8 cellular contexts compared by ENCODE assay signal in genomic region chr13:72781461-72782439, GRCh38. TPM values are rescaled to one million over a fixed set of nuclear protein-coding genes. Genes with fewer than 3 reads are reported as not detected.
A peak's percentile ranks its signal among the peaks of the same experiment; 100 is the strongest.
DNase-seq lines count a peak whose midpoint lies in the region; ATAC-seq and TF ChIP-seq lines count a peak whose summit lies in the region.

A gene with protein sequence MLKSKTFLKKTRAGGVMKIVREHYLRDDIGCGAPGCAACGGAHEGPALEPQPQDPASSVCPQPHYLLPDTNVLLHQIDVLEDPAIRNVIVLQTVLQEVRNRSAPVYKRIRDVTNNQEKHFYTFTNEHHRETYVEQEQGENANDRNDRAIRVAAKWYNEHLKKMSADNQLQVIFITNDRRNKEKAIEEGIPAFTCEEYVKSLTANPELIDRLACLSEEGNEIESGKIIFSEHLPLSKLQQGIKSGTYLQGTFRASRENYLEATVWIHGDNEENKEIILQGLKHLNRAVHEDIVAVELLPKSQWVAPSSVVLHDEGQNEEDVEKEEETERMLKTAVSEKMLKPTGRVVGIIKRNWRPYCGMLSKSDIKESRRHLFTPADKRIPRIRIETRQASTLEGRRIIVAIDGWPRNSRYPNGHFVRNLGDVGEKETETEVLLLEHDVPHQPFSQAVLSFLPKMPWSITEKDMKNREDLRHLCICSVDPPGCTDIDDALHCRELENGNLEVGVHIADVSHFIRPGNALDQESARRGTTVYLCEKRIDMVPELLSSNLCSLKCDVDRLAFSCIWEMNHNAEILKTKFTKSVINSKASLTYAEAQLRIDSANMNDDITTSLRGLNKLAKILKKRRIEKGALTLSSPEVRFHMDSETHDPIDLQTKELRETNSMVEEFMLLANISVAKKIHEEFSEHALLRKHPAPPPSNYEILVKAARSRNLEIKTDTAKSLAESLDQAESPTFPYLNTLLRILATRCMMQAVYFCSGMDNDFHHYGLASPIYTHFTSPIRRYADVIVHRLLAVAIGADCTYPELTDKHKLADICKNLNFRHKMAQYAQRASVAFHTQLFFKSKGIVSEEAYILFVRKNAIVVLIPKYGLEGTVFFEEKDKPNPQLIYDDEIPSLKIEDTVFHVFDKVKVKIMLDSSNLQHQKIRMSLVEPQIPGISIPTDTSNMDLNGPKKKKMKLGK (minus strand): TSS chr13:72781900. CDS start chr13:72781832, 68 bp downstream.
A gene with protein sequence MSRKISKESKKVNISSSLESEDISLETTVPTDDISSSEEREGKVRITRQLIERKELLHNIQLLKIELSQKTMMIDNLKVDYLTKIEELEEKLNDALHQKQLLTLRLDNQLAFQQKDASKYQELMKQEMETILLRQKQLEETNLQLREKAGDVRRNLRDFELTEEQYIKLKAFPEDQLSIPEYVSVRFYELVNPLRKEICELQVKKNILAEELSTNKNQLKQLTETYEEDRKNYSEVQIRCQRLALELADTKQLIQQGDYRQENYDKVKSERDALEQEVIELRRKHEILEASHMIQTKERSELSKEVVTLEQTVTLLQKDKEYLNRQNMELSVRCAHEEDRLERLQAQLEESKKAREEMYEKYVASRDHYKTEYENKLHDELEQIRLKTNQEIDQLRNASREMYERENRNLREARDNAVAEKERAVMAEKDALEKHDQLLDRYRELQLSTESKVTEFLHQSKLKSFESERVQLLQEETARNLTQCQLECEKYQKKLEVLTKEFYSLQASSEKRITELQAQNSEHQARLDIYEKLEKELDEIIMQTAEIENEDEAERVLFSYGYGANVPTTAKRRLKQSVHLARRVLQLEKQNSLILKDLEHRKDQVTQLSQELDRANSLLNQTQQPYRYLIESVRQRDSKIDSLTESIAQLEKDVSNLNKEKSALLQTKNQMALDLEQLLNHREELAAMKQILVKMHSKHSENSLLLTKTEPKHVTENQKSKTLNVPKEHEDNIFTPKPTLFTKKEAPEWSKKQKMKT (plus strand): TSS chr13:72782133. CDS start chr13:72783470, 1,337 bp downstream.

- peaks cover 15% of the 10 kb centered on the region for H4K20me1 ChIP-seq in SK-N-SH (ENCODE audit: insufficient read depth)

- TF ChIP-seq RAD21 in SK-N-SH (IDR thresholded peaks at IDR 0.05; ENCODE audit: low read length) = no peak

- TF ChIP-seq EP300 in SK-N-SH (IDR thresholded peaks at IDR 0.05; ENCODE audit: borderline replicate concordance in 1 of 2, low read depth in 1 of 2, low read length in 1 of 2) (0 out of 4 replicates have a peak, but pooled peaks of 1 of the 2 experiments have one; percentile 7), suprapubic skin (IDR thresholded peaks at IDR 0.05) (no peak)

- peaks cover 96% of the 10 kb centered on the region for H3K79me2 ChIP-seq in SK-N-SH (ENCODE audit: insufficient read depth)

- peak within 1 kb of the TSS; percentile 92 for H2AFZ ChIP-seq in SK-N-SH (ENCODE audit: low read depth)

- peak within 1 kb of the TSS; percentile 82 to 88 for H3K27ac ChIP-seq in SK-N-SH (ENCODE audit: low read depth in 2 of 2, low read length in 1 of 2)
- H3K27ac ChIP-seq in suprapubic skin = peak within 1 kb of the TSS; percentile 88

- POLR2A ChIA-PET in GM10248 (lab: Yijun Ruan, JAX) (no interaction called here), SK-N-SH (lab: Yijun Ruan, JAX) (no interaction called here)

- H3K4me1 ChIP-seq in SK-N-SH (ENCODE audit: control insufficient read depth in 1 of 2, insufficient read depth in 2 of 2, low read depth in 1 of 2, low read length in 1 of 2) (peaks cover 0 to 15% of the 10 kb centered on the region in 2 experiments; a peak in 3 of 4 replicates), suprapubic skin (peaks cover 39% of the 10 kb centered on the region)

- peak within 1 kb of the TSS; percentile 84 for H3K4me2 ChIP-seq in SK-N-SH

- WGBS in SK-N-SH (ENCODE audit: low lambda C conversion rate) = 2% methylated on average over 51 of the region's 81 CpGs
- 0% methylated on average over 50 of the region's 81 CpGs for WGBS in suprapubic skin

- H3K4me3 ChIP-seq in SK-N-SH (ENCODE audit: low read depth in 2 of 2, low read length in 1 of 2) (peak within 1 kb of the TSS; percentile 93 to 95), suprapubic skin (peak within 1 kb of the TSS; percentile 82)

- peaks cover 10% of the 10 kb centered on the region for H3F3A ChIP-seq in SK-N-SH (replicated peaks; ENCODE audit: insufficient read depth)

- CTCF ChIA-PET in GM10248 (lab: Yijun Ruan, JAX) (interaction anchor here (1.0 kb wide), 1 partner anchor 11 kb away, joined by 6 read pairs; no protein-coding TSS in a partner anchor), SK-N-SH (lab: Yijun Ruan, JAX) (no interaction called here)

- no peaks in the 10 kb centered on the region for H3K9me2 ChIP-seq in SK-N-SH

- TF ChIP-seq CTCF in GM10248 (IDR thresholded peaks at IDR 0.05; ENCODE audit: control extremely low read depth, extremely low read depth, low read depth, missing control alignments) (no peak), SK-N-SH (IDR thresholded peaks at IDR 0.05) (no peak; the same call in 1 of the 2 replicates), suprapubic skin (IDR thresholded peaks at IDR 0.05) (no peak)

- H3K9ac ChIP-seq in SK-N-SH = peak within 1 kb of the TSS; percentile 90

- peak; percentile 97 for DNase-seq in GM10248 (ENCODE audit: extremely low spot score)
- peak; percentile 95 for DNase-seq in NCI-H1048 (lab: John Stamatoyannopoulos, UW)
- DNase-seq in SK-N-SH = peak; percentile 93
- peak; percentile 98 for DNase-seq in activated naive CD4-positive, alpha-beta T cell treated with anti-CD3 and anti-CD28 coated beads, Interleukin-2, amount 50 U/mL, for 16 hours
- peak; percentile 94 for DNase-seq in globus pallidus (ENCODE audit: low spot score)
- peak; percentile 62 to 98 (median 94) for DNase-seq in nucleus accumbens (lab: John Stamatoyannopoulos, UW)
- DNase-seq in suprapubic skin (ENCODE audit: low spot score in 2 of 2) = peak; percentile 98 to 99

- peak; percentile 97 for ATAC-seq in HG02571 (IDR thresholded peaks at IDR 0.05; ENCODE audit: unreplicated experiment)

- peak; percentile 20 to 73 for TF ChIP-seq POLR2A in suprapubic skin (IDR thresholded peaks at IDR 0.05)

- peaks cover 33 to 37% of the 10 kb centered on the region in 2 experiments for H3K36me3 ChIP-seq in SK-N-SH (replicated peaks in 1 of 2; ENCODE audit: control insufficient read depth in 1 of 2, insufficient read depth in 2 of 2, low read length in 1 of 2)
- H3K36me3 ChIP-seq in suprapubic skin = peaks cover 22% of the 10 kb centered on the region

- H3K27me3 ChIP-seq in SK-N-SH (ENCODE audit: insufficient read depth) (no peaks in the 10 kb centered on the region), suprapubic skin (no peaks in the 10 kb centered on the region)

- H3K9me3 ChIP-seq in SK-N-SH (no peaks in the 10 kb centered on the region), suprapubic skin (no peaks in the 10 kb centered on the region)

TF ChIP-seq in SK-N-SH, 30 proteins besides CTCF, POLR2A, EP300 and RAD21 (continues in another document):
- TF ChIP-seq JUND (IDR thresholded peaks at IDR 0.05) = no peak
- no peak; the same call in 1 of the 2 replicates for TF ChIP-seq NFIC (IDR thresholded peaks at IDR 0.05; ENCODE audit: borderline replicate concordance)
- no peak for TF ChIP-seq FOXM1 (IDR thresholded peaks at IDR 0.05; ENCODE audit: low read depth)
- no peak for TF ChIP-seq TCF12 (IDR thresholded peaks at IDR 0.05)
- no peak for TF ChIP-seq FOSL2 (IDR thresholded peaks at IDR 0.05; ENCODE audit: borderline replicate concordance, low read depth)
- peak; percentile 97 for TF ChIP-seq ZBTB33 (IDR thresholded peaks at IDR 0.05; ENCODE audit: borderline replicate concordance, low read depth)
- TF ChIP-seq, protein P1, sequence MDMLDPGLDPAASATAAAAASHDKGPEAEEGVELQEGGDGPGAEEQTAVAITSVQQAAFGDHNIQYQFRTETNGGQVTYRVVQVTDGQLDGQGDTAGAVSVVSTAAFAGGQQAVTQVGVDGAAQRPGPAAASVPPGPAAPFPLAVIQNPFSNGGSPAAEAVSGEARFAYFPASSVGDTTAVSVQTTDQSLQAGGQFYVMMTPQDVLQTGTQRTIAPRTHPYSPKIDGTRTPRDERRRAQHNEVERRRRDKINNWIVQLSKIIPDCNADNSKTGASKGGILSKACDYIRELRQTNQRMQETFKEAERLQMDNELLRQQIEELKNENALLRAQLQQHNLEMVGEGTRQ (IDR thresholded peaks at IDR 0.05; ENCODE audit: borderline replicate concordance, low read depth, low read length) = no peak
- TF ChIP-seq YY1 (IDR thresholded peaks at IDR 0.05; ENCODE audit: low read depth) = no peak
- TF ChIP-seq RXRA (IDR thresholded peaks at IDR 0.05; ENCODE audit: borderline replicate concordance, low read depth) = no peak
- TF ChIP-seq EZH2phosphoT487 (IDR thresholded peaks at IDR 0.05; ENCODE audit: borderline replicate concordance, low read depth) = no peak
- no peak for TF ChIP-seq TEAD4 (IDR thresholded peaks at IDR 0.05; ENCODE audit: borderline replicate concordance, insufficient read depth)
- TF ChIP-seq SIN3A (IDR thresholded peaks at IDR 0.05; ENCODE audit: borderline replicate concordance, low read depth, low read length) = peak; percentile 71

RNA-seq across cellular contexts. Expression of the first gene that starts in this region (rescaled TPM):
- polyA plus RNA-seq in SK-N-SH (2012; rRNA removed) = 14.7 and 15.7 TPM in 2 replicates
- polyA plus RNA-seq in SK-N-SH (2012; cell fraction: cytosol; rRNA removed) = 17.1 and 21.6 TPM in 2 replicates
- polyA plus RNA-seq in SK-N-SH (2012; cell fraction: nucleus; rRNA removed) = 27.9 and 28.4 TPM in 2 replicates
- 10 to 100 TPM; 18.8 to 28.4 (median 22.7) TPM for total RNA-seq in suprapubic skin

RNA-seq across cellular contexts. Expression of the second gene that starts in this region (rescaled TPM):
- polyA plus RNA-seq in SK-N-SH (2012; rRNA removed) = 3.6 and 3.9 TPM in 2 replicates
- 6.5 and 7.7 TPM in 2 replicates for polyA plus RNA-seq in SK-N-SH (2012; cell fraction: cytosol; rRNA removed)
- 1.0 and 3.1 TPM in 2 replicates for polyA plus RNA-seq in SK-N-SH (2012; cell fraction: nucleus; rRNA removed)
- 10 to 100 TPM in 3 of 4 donors, 1 to 10 TPM in 1; 9.9 to 18.9 (median 11.7) TPM for total RNA-seq in suprapubic skin

Comparison
In these comparisons a context has a peak if more than half of its experiments do, and no peak if none do; other contexts are left out.
1. Peak in every context shown above with its lines: DNase-seq, ATAC-seq, H3K4me3 ChIP-seq and H3K27ac ChIP-seq.